ENCODE assay signal across 9 cellular contexts in the genomic region with DNA sequence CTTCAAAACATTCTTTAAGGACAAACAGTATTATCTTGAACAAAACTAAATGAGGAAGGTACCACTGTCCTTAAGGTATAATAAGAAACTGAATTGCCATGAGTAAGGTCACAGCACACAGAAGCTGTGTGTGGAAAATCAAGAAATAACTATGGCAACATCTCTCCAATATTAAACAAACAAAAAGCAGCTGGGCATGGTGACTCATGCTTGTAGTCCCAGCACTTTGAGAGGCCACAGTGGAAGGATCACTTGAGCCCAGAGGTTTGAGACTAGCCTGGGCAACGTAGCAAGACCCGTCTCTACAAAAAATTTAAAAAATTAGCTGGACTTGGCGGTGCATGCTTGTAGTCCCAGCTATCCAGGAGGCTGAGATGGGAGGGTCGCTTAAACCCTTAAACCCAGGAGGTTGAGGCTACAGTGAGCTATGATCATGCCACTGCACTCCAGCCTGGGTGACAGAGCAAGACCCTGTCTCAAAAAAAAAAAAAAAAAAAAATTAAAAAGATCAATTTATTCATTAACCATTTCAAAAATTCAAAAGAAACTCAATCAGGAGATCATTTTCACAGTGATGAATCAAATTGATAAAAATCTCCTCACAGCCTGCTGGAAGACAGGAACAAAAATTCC.
DNase-seq lines count a peak whose midpoint lies in the region; ATAC-seq, FAIRE-seq and TF ChIP-seq lines count a peak whose summit lies in the region.
"Had no signal": no experiment of that assay in that cellular context is flagged by ENCODE, and none has a peak within 500 bp of the region (broad histone marks: within the 10 kb centered on the region; RNA-seq: fewer than 3 reads in every experiment).

No MANE protein-coding gene starts in this region.

- ATAC-seq in HG03135 (IDR thresholded peaks at IDR 0.05; ENCODE audit: unreplicated experiment) (no peak), GM21423 (IDR thresholded peaks at IDR 0.05; ENCODE audit: unreplicated experiment) (no peak)

- H3K4me1 ChIP-seq in endothelial cell of umbilical vein (ENCODE audit: control insufficient read depth, extremely low read depth, insufficient read depth, low read length) (peaks cover 21% of the 10 kb centered on the region), neural progenitor cell (no peaks in the 10 kb centered on the region)

- H3K9me3 ChIP-seq in endothelial cell of umbilical vein (replicated peaks; ENCODE audit: control insufficient read depth, insufficient read depth, low read length) (no peaks in the 10 kb centered on the region), neural progenitor cell (ENCODE audit: low read depth) (no peaks in the 10 kb centered on the region)

- H3K36me3 Mint-ChIP-seq in neural progenitor cell, result no peaks in the 10 kb centered on the region

- H3K36me3 ChIP-seq in endothelial cell of umbilical vein (ENCODE audit: control insufficient read depth in 2 of 2, extremely low read depth in 1 of 2, insufficient read depth in 2 of 2, low read length in 2 of 2) (no peaks in the 10 kb centered on the region), neural progenitor cell (no peaks in the 10 kb centered on the region)

- CTCF ChIA-PET in endothelial cell of umbilical vein (lab: Charles Lee), result interaction anchor here (0.5 to 2.1 kb wide), 10 partner anchors 14 to 167 kb away, joined by 3 to 8 read pairs (median 4); no protein-coding TSS in a partner anchor

- intact Hi-C loops in endothelial cell of umbilical vein (cut with micrococcal nuclease), result loop anchor here (1.0 to 2.0 kb wide), 9 partner anchors 15 to 204 kb away; a partner anchor contains a TSS

- H3K4me3 ChIP-seq in endothelial cell of umbilical vein (replicated peaks in 1 of 3; ENCODE audit: insufficient read depth in 1 of 3, low read depth in 1 of 3, low read length in 3 of 3) (peak overlapping the region in 1 of 3 experiments; percentile 40), neural progenitor cell (no peak overlapping the region)

- TF ChIP-seq POLR2A in endothelial cell of umbilical vein (IDR thresholded peaks at IDR 0.05; ENCODE audit: low read depth, low read length), result no peak

- no peak overlapping the region for H3K4me3 Mint-ChIP-seq in neural progenitor cell

- H3K4me2 ChIP-seq in endothelial cell of umbilical vein (ENCODE audit: insufficient read depth, low read length) (peak overlapping the region; percentile 80), neural progenitor cell (no peak overlapping the region)

- H3K27ac ChIP-seq in endothelial cell of umbilical vein (ENCODE audit: insufficient read depth, low read depth, low read length) (peak overlapping the region; percentile 97), neural progenitor cell (no peak overlapping the region)

- dilution Hi-C loops in endothelial cell of umbilical vein (cut with MboI; ENCODE audit: extremely low pct_ligation_motif_present, low sequenced_read_pairs), result no loop called here

- H3K9ac ChIP-seq in endothelial cell of umbilical vein (replicated peaks; ENCODE audit: extremely low read depth, insufficient read depth, low read length) (peak overlapping the region; percentile 93), neural progenitor cell (no peak overlapping the region)

- POLR2A ChIA-PET in endothelial cell of umbilical vein (lab: Charles Lee), result interaction anchor here (0.6 to 1.0 kb wide), 2 partner anchors 166 to 986 kb away, joined by 3 to 4 read pairs; a partner anchor contains a TSS

- DNase-seq in Daoy (ENCODE audit: low read depth) (peak; percentile 72), NCI-H774 (lab: John Stamatoyannopoulos, UW) (peak; percentile 79), endothelial cell of umbilical vein (ENCODE audit: low read depth, low spot score) (peak; percentile 95), neural progenitor cell (ENCODE audit: low spot score) (no peak), NCI-H1694 treated with DMSO at 0.1 percent for 48 hours (lab: John Stamatoyannopoulos, UW) (no peak), SKM-1 treated with dmso at 0.1 percent for 144 hours (lab: John Stamatoyannopoulos, UW; ENCODE audit: unreplicated experiment) (no peak)
- DNase-seq: NCI-H510A had no signal

- BruUV-seq in endothelial cell of umbilical vein (replicated peaks; lab: Mats Ljungman, UMichigan), result TSS peak; percentile 94

- peaks cover 20% of the 10 kb centered on the region for H3K4me1 Mint-ChIP-seq in neural progenitor cell

- no peak overlapping the region for H2AFZ ChIP-seq in endothelial cell of umbilical vein (ENCODE audit: low read depth, low read length)
- H2AFZ ChIP-seq in neural progenitor cell (replicated peaks), result no peak overlapping the region

- FAIRE-seq in endothelial cell of umbilical vein (lab: Jason Lieb, UNC), result peak; percentile 92

- H3F3A ChIP-seq in neural progenitor cell (ENCODE audit: low read depth), result peaks cover 15% of the 10 kb centered on the region

- H3K9me3 Mint-ChIP-seq in neural progenitor cell, result no peaks in the 10 kb centered on the region

- H3K27me3 ChIP-seq in endothelial cell of umbilical vein (ENCODE audit: control insufficient read depth in 2 of 2, insufficient read depth in 2 of 2, low read length in 2 of 2) (no peaks in the 10 kb centered on the region), neural progenitor cell (no peaks in the 10 kb centered on the region)

- H3K27me3 Mint-ChIP-seq in neural progenitor cell (ENCODE audit: insufficient read depth, low read depth), result peaks cover 12% of the 10 kb centered on the region

- H3K79me2 ChIP-seq in endothelial cell of umbilical vein (ENCODE audit: control insufficient read depth, insufficient read depth, low read length) (no peaks in the 10 kb centered on the region), neural progenitor cell (ENCODE audit: low read depth) (no peaks in the 10 kb centered on the region)

- no peaks in the 10 kb centered on the region for H4K20me1 ChIP-seq in endothelial cell of umbilical vein (replicated peaks; ENCODE audit: control insufficient read depth, extremely low read depth, insufficient read depth, low read length)
- no peaks in the 10 kb centered on the region for H4K20me1 ChIP-seq in neural progenitor cell (ENCODE audit: low read depth)

- TF ChIP-seq CTCF in endothelial cell of umbilical vein (IDR thresholded peaks at IDR 0.05; ENCODE audit: extremely low read depth in 1 of 2, insufficient read depth in 1 of 2, low read depth in 1 of 2, low read length in 2 of 2) (no peak), neural progenitor cell (IDR thresholded peaks at IDR 0.05) (no peak)

- H3K27ac Mint-ChIP-seq in neural progenitor cell, result peak overlapping the region; percentile 66

- H3K9me1 ChIP-seq in endothelial cell of umbilical vein (replicated peaks; ENCODE audit: control insufficient read depth, extremely low read depth, insufficient read depth, low read length), result no peaks in the 10 kb centered on the region

TF ChIP-seq in endothelial cell of umbilical vein, 7 proteins besides CTCF, POLR2A, EP300 and RAD21:
- TF ChIP-seq JUN (IDR thresholded peaks at IDR 0.05; ENCODE audit: borderline replicate concordance, insufficient read depth, insufficient read length, low read depth), result peak; percentile 93
- no peak for TF ChIP-seq GATA2 (IDR thresholded peaks at IDR 0.05; ENCODE audit: insufficient read depth, insufficient read length, low read depth, low read length)
- peak; percentile 86 for TF ChIP-seq FOS (IDR thresholded peaks at IDR 0.05; ENCODE audit: borderline replicate concordance, insufficient read depth, low read length)
- no peak for TF ChIP-seq MYC (IDR thresholded peaks at IDR 0.05; ENCODE audit: low read depth, low read length)
- no peak for TF ChIP-seq POLR2AphosphoS5 (IDR thresholded peaks at IDR 0.05; ENCODE audit: insufficient read depth, low read depth, low read length)
- TF ChIP-seq EZH2 (IDR thresholded peaks at IDR 0.05; ENCODE audit: borderline replicate concordance, low read depth, low read length, severe bottlenecking), result no peak
- TF ChIP-seq, protein P1, sequence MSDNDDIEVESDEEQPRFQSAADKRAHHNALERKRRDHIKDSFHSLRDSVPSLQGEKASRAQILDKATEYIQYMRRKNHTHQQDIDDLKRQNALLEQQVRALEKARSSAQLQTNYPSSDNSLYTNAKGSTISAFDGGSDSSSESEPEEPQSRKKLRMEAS (IDR thresholded peaks at IDR 0.05; ENCODE audit: insufficient read depth, insufficient read length), result no peak

Comparison
In these comparisons a context has a peak if more than half of its experiments do, and no peak if none do; other contexts are left out.
1. DNase-seq: peak in Daoy (single experiment), NCI-H774 (single experiment) and endothelial cell of umbilical vein (single experiment); none in neural progenitor cell (single experiment), NCI-H1694 treated with DMSO at 0.1 percent for 48 hours (single experiment) and SKM-1 treated with dmso at 0.1 percent for 144 hours (single experiment).